2 cellular contexts compared by ENCODE assay signal in genomic region chr7:81690688-81691087, GRCh38.
TF ChIP-seq lines count a peak whose summit lies in the region.

No MANE protein-coding gene starts in this region.

TF ChIP-seq in SK-N-SH, 30 proteins besides CTCF, POLR2A, EP300 and RAD21:
- TF ChIP-seq ZBTB33 (IDR thresholded peaks at IDR 0.05; ENCODE audit: borderline replicate concordance, low read depth) = no peak
- TF ChIP-seq MEF2A (IDR thresholded peaks at IDR 0.05; ENCODE audit: borderline replicate concordance, low read depth) = no peak
- TF ChIP-seq NRF1 (IDR thresholded peaks at IDR 0.05; ENCODE audit: low read depth, low read length) = no peak
- no peak for TF ChIP-seq FOXJ3 (CRISPR knock-in tag; IDR thresholded peaks at IDR 0.05)
- no peak for TF ChIP-seq JUND (IDR thresholded peaks at IDR 0.05)
- no peak for TF ChIP-seq GATA2 (CRISPR knock-in tag; IDR thresholded peaks at IDR 0.05)
- no peak for TF ChIP-seq ELF1 (IDR thresholded peaks at IDR 0.05)
- no peak for TF ChIP-seq MXI1 (IDR thresholded peaks at IDR 0.05; ENCODE audit: low read depth, low read length)
- no peak for TF ChIP-seq TAF1 (IDR thresholded peaks at IDR 0.05; ENCODE audit: borderline replicate concordance, low read depth, low read length)
- TF ChIP-seq MAX (IDR thresholded peaks at IDR 0.05; ENCODE audit: low read depth) = no peak
- no peak for TF ChIP-seq GABPA (IDR thresholded peaks at IDR 0.05; ENCODE audit: low read depth)
- no peak for TF ChIP-seq YY1 (IDR thresholded peaks at IDR 0.05; ENCODE audit: low read depth)
- no peak for TF ChIP-seq SMC3 (IDR thresholded peaks at IDR 0.05; ENCODE audit: low read depth, low read length)
- no peak for TF ChIP-seq POLR2AphosphoS5 (IDR thresholded peaks at IDR 0.05; ENCODE audit: low read depth, low read length)
- no peak for TF ChIP-seq TEAD4 (IDR thresholded peaks at IDR 0.05; ENCODE audit: borderline replicate concordance, insufficient read depth)
- no peak for TF ChIP-seq REST (IDR thresholded peaks at IDR 0.05; ENCODE audit: low read depth, low read length)

TF ChIP-seq in SK-N-SH treated with all-trans-retinoic acid at 6 μM for 48 hours, 23 proteins besides CTCF, POLR2A, EP300 and RAD21 (continued from another document):
- TF ChIP-seq RARB (CRISPR knock-in tag; IDR thresholded peaks at IDR 0.05) (no peak), CREB5 (CRISPR knock-in tag; IDR thresholded peaks at IDR 0.05; ENCODE audit: low read depth) (no peak), TSHZ2 (CRISPR knock-in tag; IDR thresholded peaks at IDR 0.05) (no peak), ZNF8 (CRISPR knock-in tag; IDR thresholded peaks at IDR 0.05) (no peak), SNAI2 (CRISPR knock-in tag; IDR thresholded peaks at IDR 0.05) (no peak), CSDC2 (CRISPR knock-in tag; IDR thresholded peaks at IDR 0.05) (no peak), BACH2 (CRISPR knock-in tag; IDR thresholded peaks at IDR 0.05; ENCODE audit: borderline replicate concordance) (no peak), ZNF70 (CRISPR knock-in tag; IDR thresholded peaks at IDR 0.05) (no peak)
